18 cellular contexts compared by ENCODE assay signal in the genomic region with DNA sequence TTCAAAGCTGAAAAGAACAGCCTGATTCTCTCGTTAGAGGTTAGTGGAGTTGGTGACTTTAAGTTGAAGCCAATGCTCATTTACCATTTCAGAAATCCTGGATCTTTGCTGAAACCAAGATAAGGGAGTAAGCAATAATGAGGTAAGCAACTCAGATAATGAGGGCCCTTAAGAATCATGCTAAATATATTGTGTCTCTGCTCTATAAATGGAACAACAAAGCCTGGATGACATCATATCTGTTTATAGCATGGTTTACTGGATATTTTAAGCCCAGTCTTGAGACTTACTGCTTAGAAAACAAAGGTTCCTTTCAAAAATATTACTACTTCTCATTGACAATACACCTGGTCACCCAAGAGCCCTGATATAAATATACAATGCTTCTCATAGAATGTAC.
"Had no signal": no experiment of that assay in that cellular context is flagged by ENCODE, and none has a peak within 500 bp of the region (broad histone marks: within the 10 kb centered on the region; RNA-seq: fewer than 3 reads in every experiment).

No MANE protein-coding gene starts in this region.

- H3K4me2 ChIP-seq: SK-N-SH had no signal

- H3K9ac ChIP-seq: SK-N-SH had no signal

- H3K9me2 ChIP-seq: SK-N-SH had no signal

- H3K36me3 ChIP-seq: MG63 had no signal

- H3K9me3 ChIP-seq: MG63, SK-N-SH had no signal

- DNase-seq: Karpas-422, KBM-7, MG63, NCI-H1048, NCI-H1105, NCI-H1417, NCI-H1436 treated with DMSO at 0.1 percent for 48 hours, NCI-H1694, NCI-H187 treated with DMSO at 0.1 percent for 48 hours, NCI-H2029 treated with DMSO at 0.1 percent for 48 hours, NCI-H2227 treated with DMSO at 0.1 percent for 48 hours, NCI-H524, NCI-H526 treated with DMSO at 0.1 percent for 48 hours, NCI-H748 treated with DMSO at 0.1 percent for 48 hours, RPMI8226, SHP77, SK-N-SH, SW 1271 had no signal

- H3K27me3 ChIP-seq: MG63 had no signal

- H3K4me3 ChIP-seq: MG63 had no signal
